8 cellular contexts compared by ENCODE assay signal in genomic region chr20:17515053-17515452, GRCh38.
"Had no signal": no experiment of that assay in that cellular context is flagged by ENCODE, and none has a peak within 500 bp of the region (broad histone marks: within the 10 kb centered on the region; RNA-seq: fewer than 3 reads in every experiment).

No MANE protein-coding gene starts in this region.

- H3K4me3 ChIP-seq: GM12878 had no signal

- ATAC-seq: GM12878 had no signal

- DNase-seq: GDM1, GF-D8 had no signal

- FAIRE-seq: G401.6, GM12878, GM12891, GM12892, GM18507, GM19239 had no signal
